In the genomic region with DNA sequence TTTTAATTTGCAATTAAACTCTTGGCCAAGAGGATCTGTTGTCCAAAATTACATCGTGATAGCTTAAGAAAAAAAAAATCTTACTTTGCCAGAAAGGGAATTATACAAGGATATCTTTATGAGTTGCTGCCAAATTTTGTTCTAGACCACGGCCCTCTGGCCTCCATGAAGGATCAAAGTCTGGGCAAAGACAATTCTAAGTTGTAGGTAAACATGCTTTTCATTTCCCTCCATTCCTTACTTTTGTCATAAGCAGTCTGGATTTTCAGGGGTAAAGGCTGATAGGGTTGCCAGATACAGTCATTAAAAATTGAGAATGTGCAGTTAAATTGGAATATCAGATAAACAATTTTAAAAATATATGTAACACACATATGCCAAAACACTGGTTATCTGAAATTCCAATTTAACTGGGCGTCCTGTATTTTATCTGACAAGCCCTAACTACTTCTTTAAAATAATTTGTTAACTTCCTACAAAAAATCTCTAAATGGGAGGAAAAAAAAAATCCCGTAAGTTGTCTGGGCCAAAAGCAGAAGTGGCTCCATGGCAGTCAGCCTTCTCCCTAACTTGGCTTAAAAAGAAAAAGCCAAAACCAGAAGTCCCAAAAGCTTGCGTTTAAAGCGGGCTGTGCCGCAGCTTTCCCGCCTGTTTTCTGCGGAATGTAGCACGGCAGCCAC, we compare ENCODE assay signal across 8 cellular contexts.
DNase-seq lines count a peak whose midpoint lies in the region; ATAC-seq and TF ChIP-seq lines count a peak whose summit lies in the region.

No MANE protein-coding gene starts in this region.

- H3K9me2 ChIP-seq in neural cell (ENCODE audit: insufficient read depth, low read length): no peaks in the 10 kb centered on the region

- H3K27me3 ChIP-seq in KMS-11 (ENCODE audit: insufficient read depth, low read depth) (no peaks in the 10 kb centered on the region), neural cell (ENCODE audit: insufficient read depth, low read depth, low read length) (no peaks in the 10 kb centered on the region)

- H4K20me1 ChIP-seq in KMS-11 (ENCODE audit: insufficient read depth) (no peaks in the 10 kb centered on the region), neural cell (ENCODE audit: insufficient read depth) (no peaks in the 10 kb centered on the region)

- H3K4me2 ChIP-seq in KMS-11 (peak overlapping the region; percentile 87), neural cell (ENCODE audit: low read length) (peak overlapping the region; percentile 61)

- H3K27ac Mint-ChIP-seq in CD14-positive monocyte: peak overlapping the region; percentile 99 to 100 (median 99)

- H3K36me3 ChIP-seq in KMS-11 (ENCODE audit: insufficient read depth) (no peaks in the 10 kb centered on the region), neural cell (ENCODE audit: insufficient read depth, low read length) (no peaks in the 10 kb centered on the region)

- peaks cover 37% of the 10 kb centered on the region for H3K4me1 Mint-ChIP-seq in CD14-positive monocyte

- intact Hi-C loops in CD14-positive monocyte (cut with micrococcal nuclease): loop anchor here in 1 of 2 donors (5.0 kb wide), 3 partner anchors 130 to 390 kb away; no protein-coding TSS in a partner anchor

- peaks cover 0 to 5% of the 10 kb centered on the region in 2 donors for H3K36me3 Mint-ChIP-seq in CD14-positive monocyte

- peaks cover 0 to 2% (median 0%) of the 10 kb centered on the region in 3 donors for H3K27me3 Mint-ChIP-seq in CD14-positive monocyte (ENCODE audit: low read depth in 3 of 3)

- H3K9me3 Mint-ChIP-seq in CD14-positive monocyte: no peaks in the 10 kb centered on the region

- H3K4me1 ChIP-seq in KMS-11 (ENCODE audit: low read depth, poor library complexity, severe bottlenecking): peaks cover 34% of the 10 kb centered on the region

- no peak overlapping the region for H3K4me3 ChIP-seq in KMS-11 (IDR thresholded peaks at IDR 0.05; ENCODE audit: insufficient read depth, low read depth, low read length)
- H3K4me3 ChIP-seq in neural cell (ENCODE audit: low read length): peak overlapping the region; percentile 80

- DNase-seq in CD14-positive monocyte (ENCODE audit: low spot score): no peak
- DNase-seq in AG20443 (ENCODE audit: low spot score): no peak
- no peak for DNase-seq in stimulated activated CD4-positive, alpha-beta T cell treated with anti-CD3 and anti-CD28 coated beads, Interleukin-1b, Interleukin-23, amount 100 ng/mL, for 48 hours

- H3K79me2 ChIP-seq in KMS-11 (ENCODE audit: insufficient read depth, low read depth) (peaks cover 26% of the 10 kb centered on the region), neural cell (replicated peaks; ENCODE audit: insufficient read depth, low read length) (peaks cover 31% of the 10 kb centered on the region)

- H3K27ac ChIP-seq in KMS-11 (peak overlapping the region; percentile 100), cingulate gyrus (ENCODE audit: low read depth, low read length) (peak overlapping the region; percentile 96), neural cell (ENCODE audit: low read length) (peak overlapping the region; percentile 96)

- TF ChIP-seq CTCF in CD14-positive monocyte (IDR thresholded peaks at IDR 0.05): no peak
- no peak for TF ChIP-seq CTCF in KMS-11 (conservative IDR thresholded peaks at IDR 0.05; ENCODE audit: low read depth, low read length)
- no peak for TF ChIP-seq CTCF in neural cell (IDR thresholded peaks at IDR 0.05; ENCODE audit: poor library complexity, severe bottlenecking)

- ATAC-seq in HG02981 (IDR thresholded peaks at IDR 0.05; ENCODE audit: unreplicated experiment) (no peak), HG02973 (IDR thresholded peaks at IDR 0.05; ENCODE audit: unreplicated experiment) (no peak)

- no peak for TF ChIP-seq EP300 in neural cell (conservative IDR thresholded peaks at IDR 0.05; ENCODE audit: poor library complexity, severe bottlenecking)

- no peak for TF ChIP-seq RAD21 in neural cell (conservative IDR thresholded peaks at IDR 0.05)

- H3F3A ChIP-seq in neural cell (ENCODE audit: insufficient read depth, low read length, poor library complexity, severe bottlenecking): no peaks in the 10 kb centered on the region

- H2AFZ ChIP-seq in KMS-11 (ENCODE audit: low read depth) (peak overlapping the region; percentile 63), neural cell (ENCODE audit: low read depth, low read length) (peak overlapping the region; percentile 72)

- H3K9ac ChIP-seq in KMS-11: peak overlapping the region; percentile 99
- peak overlapping the region; percentile 95 for H3K9ac ChIP-seq in neural cell (ENCODE audit: low read length)

- peak overlapping the region; percentile 89 to 94 for H3K4me3 Mint-ChIP-seq in CD14-positive monocyte

- H3K9me3 ChIP-seq in neural cell (ENCODE audit: low read length): no peaks in the 10 kb centered on the region

TF ChIP-seq in neural cell, 6 proteins besides CTCF, POLR2A, EP300 and RAD21:
- TF ChIP-seq, protein P1, sequence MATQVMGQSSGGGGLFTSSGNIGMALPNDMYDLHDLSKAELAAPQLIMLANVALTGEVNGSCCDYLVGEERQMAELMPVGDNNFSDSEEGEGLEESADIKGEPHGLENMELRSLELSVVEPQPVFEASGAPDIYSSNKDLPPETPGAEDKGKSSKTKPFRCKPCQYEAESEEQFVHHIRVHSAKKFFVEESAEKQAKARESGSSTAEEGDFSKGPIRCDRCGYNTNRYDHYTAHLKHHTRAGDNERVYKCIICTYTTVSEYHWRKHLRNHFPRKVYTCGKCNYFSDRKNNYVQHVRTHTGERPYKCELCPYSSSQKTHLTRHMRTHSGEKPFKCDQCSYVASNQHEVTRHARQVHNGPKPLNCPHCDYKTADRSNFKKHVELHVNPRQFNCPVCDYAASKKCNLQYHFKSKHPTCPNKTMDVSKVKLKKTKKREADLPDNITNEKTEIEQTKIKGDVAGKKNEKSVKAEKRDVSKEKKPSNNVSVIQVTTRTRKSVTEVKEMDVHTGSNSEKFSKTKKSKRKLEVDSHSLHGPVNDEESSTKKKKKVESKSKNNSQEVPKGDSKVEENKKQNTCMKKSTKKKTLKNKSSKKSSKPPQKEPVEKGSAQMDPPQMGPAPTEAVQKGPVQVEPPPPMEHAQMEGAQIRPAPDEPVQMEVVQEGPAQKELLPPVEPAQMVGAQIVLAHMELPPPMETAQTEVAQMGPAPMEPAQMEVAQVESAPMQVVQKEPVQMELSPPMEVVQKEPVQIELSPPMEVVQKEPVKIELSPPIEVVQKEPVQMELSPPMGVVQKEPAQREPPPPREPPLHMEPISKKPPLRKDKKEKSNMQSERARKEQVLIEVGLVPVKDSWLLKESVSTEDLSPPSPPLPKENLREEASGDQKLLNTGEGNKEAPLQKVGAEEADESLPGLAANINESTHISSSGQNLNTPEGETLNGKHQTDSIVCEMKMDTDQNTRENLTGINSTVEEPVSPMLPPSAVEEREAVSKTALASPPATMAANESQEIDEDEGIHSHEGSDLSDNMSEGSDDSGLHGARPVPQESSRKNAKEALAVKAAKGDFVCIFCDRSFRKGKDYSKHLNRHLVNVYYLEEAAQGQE (IDR thresholded peaks at IDR 0.05; ENCODE audit: borderline replicate concordance): no peak
- TF ChIP-seq POLR2AphosphoS5 (IDR thresholded peaks at IDR 0.05): no peak
- TF ChIP-seq TAF1 (IDR thresholded peaks at IDR 0.05; ENCODE audit: low read depth): no peak
- TF ChIP-seq SMC3 (conservative IDR thresholded peaks at IDR 0.05; ENCODE audit: poor library complexity): no peak
- TF ChIP-seq MXI1 (conservative IDR thresholded peaks at IDR 0.05; ENCODE audit: poor library complexity, severe bottlenecking): no peak
- TF ChIP-seq EZH2 (IDR thresholded peaks at IDR 0.05; ENCODE audit: borderline replicate concordance, insufficient read depth, low read length, poor library complexity, severe bottlenecking): no peak
